1 cellular context compared by ENCODE assay signal in genomic region chr16:29300030-29300491, GRCh38.
TF ChIP-seq lines count a peak whose summit lies in the region.
"Not testable (repeated sequence)": the region's sequence is repeated elsewhere in the genome, so short reads cannot be mapped to it uniquely, and the experiment has no call there.

No MANE protein-coding gene starts in this region.

TF ChIP-seq in HepG2, 621 proteins besides CTCF, POLR2A, EP300 and RAD21 (continued from another document and continues in another):
- TF ChIP-seq, protein P1, sequence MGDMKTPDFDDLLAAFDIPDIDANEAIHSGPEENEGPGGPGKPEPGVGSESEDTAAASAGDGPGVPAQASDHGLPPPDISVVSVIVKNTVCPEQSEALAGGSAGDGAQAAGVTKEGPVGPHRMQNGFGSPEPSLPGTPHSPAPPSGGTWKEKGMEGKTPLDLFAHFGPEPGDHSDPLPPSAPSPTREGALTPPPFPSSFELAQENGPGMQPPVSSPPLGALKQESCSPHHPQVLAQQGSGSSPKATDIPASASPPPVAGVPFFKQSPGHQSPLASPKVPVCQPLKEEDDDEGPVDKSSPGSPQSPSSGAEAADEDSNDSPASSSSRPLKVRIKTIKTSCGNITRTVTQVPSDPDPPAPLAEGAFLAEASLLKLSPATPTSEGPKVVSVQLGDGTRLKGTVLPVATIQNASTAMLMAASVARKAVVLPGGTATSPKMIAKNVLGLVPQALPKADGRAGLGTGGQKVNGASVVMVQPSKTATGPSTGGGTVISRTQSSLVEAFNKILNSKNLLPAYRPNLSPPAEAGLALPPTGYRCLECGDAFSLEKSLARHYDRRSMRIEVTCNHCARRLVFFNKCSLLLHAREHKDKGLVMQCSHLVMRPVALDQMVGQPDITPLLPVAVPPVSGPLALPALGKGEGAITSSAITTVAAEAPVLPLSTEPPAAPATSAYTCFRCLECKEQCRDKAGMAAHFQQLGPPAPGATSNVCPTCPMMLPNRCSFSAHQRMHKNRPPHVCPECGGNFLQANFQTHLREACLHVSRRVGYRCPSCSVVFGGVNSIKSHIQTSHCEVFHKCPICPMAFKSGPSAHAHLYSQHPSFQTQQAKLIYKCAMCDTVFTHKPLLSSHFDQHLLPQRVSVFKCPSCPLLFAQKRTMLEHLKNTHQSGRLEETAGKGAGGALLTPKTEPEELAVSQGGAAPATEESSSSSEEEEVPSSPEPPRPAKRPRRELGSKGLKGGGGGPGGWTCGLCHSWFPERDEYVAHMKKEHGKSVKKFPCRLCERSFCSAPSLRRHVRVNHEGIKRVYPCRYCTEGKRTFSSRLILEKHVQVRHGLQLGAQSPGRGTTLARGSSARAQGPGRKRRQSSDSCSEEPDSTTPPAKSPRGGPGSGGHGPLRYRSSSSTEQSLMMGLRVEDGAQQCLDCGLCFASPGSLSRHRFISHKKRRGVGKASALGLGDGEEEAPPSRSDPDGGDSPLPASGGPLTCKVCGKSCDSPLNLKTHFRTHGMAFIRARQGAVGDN (CRISPR knock-in tag; IDR thresholded peaks at IDR 0.05): peak; percentile 66
- TF ChIP-seq HNF4A (CRISPR knock-in tag; IDR thresholded peaks at IDR 0.05) (peak; percentile 28; the same call in 1 of the 2 replicates), CEBPG (CRISPR knock-in tag; IDR thresholded peaks at IDR 0.05) (peak; percentile 69), ZGPAT (CRISPR knock-in tag; IDR thresholded peaks at IDR 0.05) (peak; percentile 32; the same call in 1 of the 2 replicates), FOXA3 (CRISPR knock-in tag; IDR thresholded peaks at IDR 0.05) (peak; percentile 15; the same call in 1 of the 2 replicates), KDM2A (CRISPR knock-in tag; IDR thresholded peaks at IDR 0.05; ENCODE audit: borderline replicate concordance, low read depth) (0 out of 2 replicates have a peak, but pooled peaks have one; percentile 35), SAP130 (CRISPR knock-in tag; IDR thresholded peaks at IDR 0.05; ENCODE audit: low read depth) (peak; percentile 45; the same call in 1 of the 2 replicates), SALL1 (CRISPR knock-in tag; IDR thresholded peaks at IDR 0.05) (peak; percentile 50; the same call in 1 of the 2 replicates), RARA (CRISPR knock-in tag; IDR thresholded peaks at IDR 0.05) (peak; percentile 43), CEBPB (IDR thresholded peaks at IDR 0.05; ENCODE audit: borderline replicate concordance, low read depth, low read length) (peak; percentile 39), PAXIP1 (CRISPR knock-in tag; conservative IDR thresholded peaks at IDR 0.05) (peak; percentile 40), FOSL2 (CRISPR knock-in tag; IDR thresholded peaks at IDR 0.05) (peak; percentile 29; the same call in 1 of the 2 replicates), THAP11 (CRISPR knock-in tag; IDR thresholded peaks at IDR 0.05) (0 out of 2 replicates have a peak, but pooled peaks have one; percentile 20), TFAP4 (IDR thresholded peaks at IDR 0.05; ENCODE audit: borderline replicate concordance, low read depth) (peak; percentile 11; the same call in 1 of the 2 replicates), PATZ1 (CRISPR knock-in tag; IDR thresholded peaks at IDR 0.05) (peak; percentile 94), SOX6 (CRISPR knock-in tag; IDR thresholded peaks at IDR 0.05) (0 out of 2 replicates have a peak, but pooled peaks have one; percentile 25), ELF1 (CRISPR knock-in tag; IDR thresholded peaks at IDR 0.05) (peak; percentile 16; the same call in 1 of the 2 replicates), ELF3 (CRISPR knock-in tag; IDR thresholded peaks at IDR 0.05) (peak; percentile 25; the same call in 1 of the 2 replicates), MIER3 (CRISPR knock-in tag; IDR thresholded peaks at IDR 0.05; ENCODE audit: borderline replicate concordance) (peak; percentile 14; the same call in 1 of the 2 replicates), TFE3 (CRISPR knock-in tag; IDR thresholded peaks at IDR 0.05) (peak; percentile 77), RXRA (CRISPR knock-in tag; IDR thresholded peaks at IDR 0.05) (peak; percentile 26; the same call in 1 of the 2 replicates), ETV5 (CRISPR knock-in tag; IDR thresholded peaks at IDR 0.05; ENCODE audit: borderline replicate concordance) (peak; percentile 35; the same call in 1 of the 2 replicates), FOXK1 (CRISPR knock-in tag; IDR thresholded peaks at IDR 0.05; ENCODE audit: borderline replicate concordance, low read depth) (0 out of 2 replicates have a peak, but pooled peaks have one; percentile 23), GATAD2A (CRISPR knock-in tag; IDR thresholded peaks at IDR 0.05) (peak; percentile 43; the same call in 1 of the 2 replicates), SNAPC2 (CRISPR knock-in tag; IDR thresholded peaks at IDR 0.05) (0 out of 2 replicates have a peak, but pooled peaks have one; percentile 37)
- TF ChIP-seq, protein P2, sequence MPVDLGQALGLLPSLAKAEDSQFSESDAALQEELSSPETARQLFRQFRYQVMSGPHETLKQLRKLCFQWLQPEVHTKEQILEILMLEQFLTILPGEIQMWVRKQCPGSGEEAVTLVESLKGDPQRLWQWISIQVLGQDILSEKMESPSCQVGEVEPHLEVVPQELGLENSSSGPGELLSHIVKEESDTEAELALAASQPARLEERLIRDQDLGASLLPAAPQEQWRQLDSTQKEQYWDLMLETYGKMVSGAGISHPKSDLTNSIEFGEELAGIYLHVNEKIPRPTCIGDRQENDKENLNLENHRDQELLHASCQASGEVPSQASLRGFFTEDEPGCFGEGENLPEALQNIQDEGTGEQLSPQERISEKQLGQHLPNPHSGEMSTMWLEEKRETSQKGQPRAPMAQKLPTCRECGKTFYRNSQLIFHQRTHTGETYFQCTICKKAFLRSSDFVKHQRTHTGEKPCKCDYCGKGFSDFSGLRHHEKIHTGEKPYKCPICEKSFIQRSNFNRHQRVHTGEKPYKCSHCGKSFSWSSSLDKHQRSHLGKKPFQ (CRISPR knock-in tag; IDR thresholded peaks at IDR 0.05; ENCODE audit: insufficient replicate concordance): peak; percentile 97
- TF ChIP-seq, protein P3, sequence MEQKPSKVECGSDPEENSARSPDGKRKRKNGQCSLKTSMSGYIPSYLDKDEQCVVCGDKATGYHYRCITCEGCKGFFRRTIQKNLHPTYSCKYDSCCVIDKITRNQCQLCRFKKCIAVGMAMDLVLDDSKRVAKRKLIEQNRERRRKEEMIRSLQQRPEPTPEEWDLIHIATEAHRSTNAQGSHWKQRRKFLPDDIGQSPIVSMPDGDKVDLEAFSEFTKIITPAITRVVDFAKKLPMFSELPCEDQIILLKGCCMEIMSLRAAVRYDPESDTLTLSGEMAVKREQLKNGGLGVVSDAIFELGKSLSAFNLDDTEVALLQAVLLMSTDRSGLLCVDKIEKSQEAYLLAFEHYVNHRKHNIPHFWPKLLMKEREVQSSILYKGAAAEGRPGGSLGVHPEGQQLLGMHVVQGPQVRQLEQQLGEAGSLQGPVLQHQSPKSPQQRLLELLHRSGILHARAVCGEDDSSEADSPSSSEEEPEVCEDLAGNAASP (CRISPR knock-in tag; IDR thresholded peaks at IDR 0.05; ENCODE audit: borderline replicate concordance): peak; percentile 30; the same call in 1 of the 2 replicates
- TF ChIP-seq SOX6 (IDR thresholded peaks at IDR 0.05): not testable (repeated sequence)
- TF ChIP-seq, protein P4, sequence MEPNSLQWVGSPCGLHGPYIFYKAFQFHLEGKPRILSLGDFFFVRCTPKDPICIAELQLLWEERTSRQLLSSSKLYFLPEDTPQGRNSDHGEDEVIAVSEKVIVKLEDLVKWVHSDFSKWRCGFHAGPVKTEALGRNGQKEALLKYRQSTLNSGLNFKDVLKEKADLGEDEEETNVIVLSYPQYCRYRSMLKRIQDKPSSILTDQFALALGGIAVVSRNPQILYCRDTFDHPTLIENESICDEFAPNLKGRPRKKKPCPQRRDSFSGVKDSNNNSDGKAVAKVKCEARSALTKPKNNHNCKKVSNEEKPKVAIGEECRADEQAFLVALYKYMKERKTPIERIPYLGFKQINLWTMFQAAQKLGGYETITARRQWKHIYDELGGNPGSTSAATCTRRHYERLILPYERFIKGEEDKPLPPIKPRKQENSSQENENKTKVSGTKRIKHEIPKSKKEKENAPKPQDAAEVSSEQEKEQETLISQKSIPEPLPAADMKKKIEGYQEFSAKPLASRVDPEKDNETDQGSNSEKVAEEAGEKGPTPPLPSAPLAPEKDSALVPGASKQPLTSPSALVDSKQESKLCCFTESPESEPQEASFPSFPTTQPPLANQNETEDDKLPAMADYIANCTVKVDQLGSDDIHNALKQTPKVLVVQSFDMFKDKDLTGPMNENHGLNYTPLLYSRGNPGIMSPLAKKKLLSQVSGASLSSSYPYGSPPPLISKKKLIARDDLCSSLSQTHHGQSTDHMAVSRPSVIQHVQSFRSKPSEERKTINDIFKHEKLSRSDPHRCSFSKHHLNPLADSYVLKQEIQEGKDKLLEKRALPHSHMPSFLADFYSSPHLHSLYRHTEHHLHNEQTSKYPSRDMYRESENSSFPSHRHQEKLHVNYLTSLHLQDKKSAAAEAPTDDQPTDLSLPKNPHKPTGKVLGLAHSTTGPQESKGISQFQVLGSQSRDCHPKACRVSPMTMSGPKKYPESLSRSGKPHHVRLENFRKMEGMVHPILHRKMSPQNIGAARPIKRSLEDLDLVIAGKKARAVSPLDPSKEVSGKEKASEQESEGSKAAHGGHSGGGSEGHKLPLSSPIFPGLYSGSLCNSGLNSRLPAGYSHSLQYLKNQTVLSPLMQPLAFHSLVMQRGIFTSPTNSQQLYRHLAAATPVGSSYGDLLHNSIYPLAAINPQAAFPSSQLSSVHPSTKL (CRISPR knock-in tag; IDR thresholded peaks at IDR 0.05): peak; percentile 61; the same call in 1 of the 2 replicates
